2 cellular contexts compared by ENCODE assay signal in genomic region chr2:126641294-126641693, GRCh38. TPM values are rescaled to one million over a fixed set of nuclear protein-coding genes. Genes with fewer than 3 reads are reported as not detected.
"Had no signal": no experiment of that assay in that cellular context is flagged by ENCODE, and none has a peak within 500 bp of the region (broad histone marks: within the 10 kb centered on the region; RNA-seq: fewer than 3 reads in every experiment).

No MANE protein-coding gene starts in this region.

RNA-seq across cellular contexts. Expression of gene GYPC, which starts 14.7 kb away (rescaled TPM):
- total RNA-seq: PC-3, SJSA1 had no signal
